ENCODE assay signal across 38 cellular contexts in the genomic region with DNA sequence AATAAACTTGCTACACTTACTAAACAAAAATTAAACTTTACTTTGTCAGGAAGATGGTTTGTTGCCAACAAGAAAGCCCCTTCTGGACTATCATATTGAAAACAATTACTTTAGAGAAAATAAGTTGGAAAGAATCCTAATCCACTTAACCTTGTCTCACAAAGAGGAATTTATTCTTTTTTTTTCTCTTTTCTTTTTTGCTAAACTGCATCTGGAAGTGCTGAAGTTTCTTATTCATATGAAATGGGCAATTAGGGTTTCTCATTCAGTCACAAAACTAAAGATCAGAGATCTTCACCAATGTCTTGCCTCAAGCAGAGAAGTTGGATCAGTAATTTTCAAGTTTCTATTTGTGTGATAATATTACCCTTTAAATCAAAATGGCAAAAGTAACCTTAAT.
"Had no signal": no experiment of that assay in that cellular context is flagged by ENCODE, and none has a peak within 500 bp of the region (broad histone marks: within the 10 kb centered on the region; RNA-seq: fewer than 3 reads in every experiment).

No MANE protein-coding gene starts in this region.

- ATAC-seq: activated naive CD4-positive, alpha-beta T cell treated with anti-CD3 and anti-CD28 coated beads, Interleukin-2, amount 50 U/mL, for 72 hours; activated naive CD8-positive, alpha-beta T cell treated with anti-CD3 and anti-CD28 coated beads, Interleukin-2, amount 50 U/mL, for 24 hours; activated T-cell treated with anti-CD3 and anti-CD28 coated beads, Interleukin-2, amount 50 U/mL, for 4 hours; activated T-cell treated with anti-CD3 and anti-CD28 coated beads, Interleukin-2, amount 50 U/mL, for 72 hours; activated T-helper 17 cell treated with anti-CD3 and anti-CD28 coated beads, Interleukin-2, amount 50 U/mL, for 72 hours; body of pancreas had no signal

- H3K27me3 Mint-ChIP-seq: activated naive CD4-positive, alpha-beta T cell treated with anti-CD3 and anti-CD28 coated beads, Interleukin-2, amount 10 ng/mL, durations not matched to agents 7 days and 5 days; activated naive CD4-positive, alpha-beta T cell treated with anti-CD3 and anti-CD28 coated beads, Interleukin-2, amount 50 U/mL, for 24 hours; activated naive CD8-positive, alpha-beta T cell; activated naive CD8-positive, alpha-beta T cell treated with anti-CD3 and anti-CD28 coated beads for 36 hours; activated naive CD8-positive, alpha-beta T cell treated with anti-CD3 and anti-CD28 coated beads, Interleukin-2, amount 10 ng/mL, durations not matched to agents 7 days and 5 days; activated naive CD8-positive, alpha-beta T cell treated with anti-CD3 and anti-CD28 coated beads, Interleukin-2, amount 50 U/mL, for 24 hours; activated T-helper 17 cell treated with anti-CD3 and anti-CD28 coated beads, Interleukin-2, amount 50 U/mL, for 72 hours; brain; central memory CD8-positive, alpha-beta T cell had no signal

- H3K27ac ChIP-seq: adrenal gland, ascending aorta, body of pancreas, brain microvascular endothelial cell, breast epithelium, cardiac muscle cell had no signal

- H3K27me3 ChIP-seq: adrenal gland, ascending aorta, body of pancreas, brain microvascular endothelial cell, cardiac muscle cell had no signal

- H3K9me3 Mint-ChIP-seq: activated naive CD4-positive, alpha-beta T cell treated with anti-CD3 and anti-CD28 coated beads for 36 hours; activated naive CD4-positive, alpha-beta T cell treated with anti-CD3 and anti-CD28 coated beads, Interleukin-2, amount 10 ng/mL, durations not matched to agents 7 days and 5 days; activated naive CD4-positive, alpha-beta T cell treated with anti-CD3 and anti-CD28 coated beads, Interleukin-2, amount 50 U/mL, for 24 hours; activated naive CD4-positive, alpha-beta T cell treated with anti-CD3 and anti-CD28 coated beads, Interleukin-2, amount 50 U/mL, for 72 hours; activated naive CD8-positive, alpha-beta T cell treated with anti-CD3 and anti-CD28 coated beads for 36 hours; activated naive CD8-positive, alpha-beta T cell treated with anti-CD3 and anti-CD28 coated beads, Interleukin-2, amount 10 ng/mL, durations not matched to agents 7 days and 5 days; activated naive CD8-positive, alpha-beta T cell treated with anti-CD3 and anti-CD28 coated beads, Interleukin-2, amount 50 U/mL, for 24 hours; activated T-cell treated with anti-CD3 and anti-CD28 coated beads, Interleukin-2, amount 50 U/mL, for 24 hours; activated T-cell treated with anti-CD3 and anti-CD28 coated beads, Interleukin-2, amount 50 U/mL, for 4 hours; activated T-cell treated with anti-CD3 and anti-CD28 coated beads, Interleukin-2, amount 50 U/mL, for 72 hours; activated T-helper 1 cell treated with anti-CD3 and anti-CD28 coated beads, Interleukin-12 subunit alpha, Interleukin-12 subunit beta, Interleukin-2, Interleukin-4 antibody, amounts not matched to agents 30 ng/mL and 10 ng/mL and 1 ng/mL, durations not matched to agents 14 hours and 24 hours and 36 hours; activated T-helper 17 cell treated with anti-CD3 and anti-CD28 coated beads, Interleukin-2, amount 50 U/mL, for 72 hours; activated T-helper 2 cell treated with anti-CD3 and anti-CD28 coated beads, Interferon-gamma antibody, Interleukin-2, Interleukin-4, amounts not matched to agents 10 μg/mL and 5 μg/mL and 100 μg/mL, durations not matched to agents 14 hours and 24 hours and 36 hours; central memory CD8-positive, alpha-beta T cell had no signal

- H3K4me3 Mint-ChIP-seq: activated naive CD4-positive, alpha-beta T cell treated with anti-CD3 and anti-CD28 coated beads for 36 hours; activated naive CD4-positive, alpha-beta T cell treated with anti-CD3 and anti-CD28 coated beads, Interleukin-2, amount 10 ng/mL, durations not matched to agents 7 days and 5 days; activated naive CD4-positive, alpha-beta T cell treated with anti-CD3 and anti-CD28 coated beads, Interleukin-2, amount 50 U/mL, for 24 hours; activated naive CD8-positive, alpha-beta T cell; activated naive CD8-positive, alpha-beta T cell treated with anti-CD3 and anti-CD28 coated beads for 36 hours; activated naive CD8-positive, alpha-beta T cell treated with anti-CD3 and anti-CD28 coated beads, Interleukin-2, amount 10 ng/mL, durations not matched to agents 7 days and 5 days; activated naive CD8-positive, alpha-beta T cell treated with anti-CD3 and anti-CD28 coated beads, Interleukin-2, amount 50 U/mL, for 24 hours; activated T-cell treated with anti-CD3 and anti-CD28 coated beads, Interleukin-2, amount 50 U/mL, for 24 hours; activated T-cell treated with anti-CD3 and anti-CD28 coated beads, Interleukin-2, amount 50 U/mL, for 4 hours; activated T-cell treated with anti-CD3 and anti-CD28 coated beads, Interleukin-2, amount 50 U/mL, for 72 hours; activated T-helper 1 cell treated with anti-CD3 and anti-CD28 coated beads, Interleukin-12 subunit alpha, Interleukin-12 subunit beta, Interleukin-2, Interleukin-4 antibody, amounts not matched to agents 30 ng/mL and 10 ng/mL and 1 ng/mL, durations not matched to agents 14 hours and 24 hours and 36 hours; activated T-helper 17 cell treated with anti-CD3 and anti-CD28 coated beads, Interleukin-2, amount 50 U/mL, for 72 hours; brain; central memory CD8-positive, alpha-beta T cell had no signal

- H3K27ac Mint-ChIP-seq: activated naive CD4-positive, alpha-beta T cell treated with anti-CD3 and anti-CD28 coated beads for 36 hours; activated naive CD4-positive, alpha-beta T cell treated with anti-CD3 and anti-CD28 coated beads, Interleukin-2, amount 10 ng/mL, durations not matched to agents 7 days and 5 days; activated naive CD4-positive, alpha-beta T cell treated with anti-CD3 and anti-CD28 coated beads, Interleukin-2, amount 50 U/mL, for 24 hours; activated naive CD4-positive, alpha-beta T cell treated with anti-CD3 and anti-CD28 coated beads, Interleukin-2, amount 50 U/mL, for 72 hours; activated naive CD8-positive, alpha-beta T cell; activated naive CD8-positive, alpha-beta T cell treated with anti-CD3 and anti-CD28 coated beads for 36 hours; activated naive CD8-positive, alpha-beta T cell treated with anti-CD3 and anti-CD28 coated beads, Interleukin-2, amount 10 ng/mL, durations not matched to agents 7 days and 5 days; activated naive CD8-positive, alpha-beta T cell treated with anti-CD3 and anti-CD28 coated beads, Interleukin-2, amount 50 U/mL, for 24 hours; activated T-cell treated with anti-CD3 and anti-CD28 coated beads, Interleukin-2, amount 50 U/mL, for 24 hours; activated T-cell treated with anti-CD3 and anti-CD28 coated beads, Interleukin-2, amount 50 U/mL, for 72 hours; activated T-helper 1 cell treated with anti-CD3 and anti-CD28 coated beads, Interleukin-12 subunit alpha, Interleukin-12 subunit beta, Interleukin-2, Interleukin-4 antibody, amounts not matched to agents 30 ng/mL and 10 ng/mL and 1 ng/mL, durations not matched to agents 14 hours and 24 hours and 36 hours; activated T-helper 17 cell treated with anti-CD3 and anti-CD28 coated beads, Interleukin-2, amount 50 U/mL, for 72 hours; activated T-helper 2 cell treated with anti-CD3 and anti-CD28 coated beads, Interferon-gamma antibody, Interleukin-2, Interleukin-4, amounts not matched to agents 10 μg/mL and 5 μg/mL and 100 μg/mL, durations not matched to agents 14 hours and 24 hours and 36 hours; brain had no signal

- H3K4me1 Mint-ChIP-seq: activated naive CD4-positive, alpha-beta T cell treated with anti-CD3 and anti-CD28 coated beads, Interleukin-2, amount 10 ng/mL, durations not matched to agents 7 days and 5 days; activated naive CD4-positive, alpha-beta T cell treated with anti-CD3 and anti-CD28 coated beads, Interleukin-2, amount 50 U/mL, for 24 hours; activated naive CD8-positive, alpha-beta T cell treated with anti-CD3 and anti-CD28 coated beads for 36 hours; activated naive CD8-positive, alpha-beta T cell treated with anti-CD3 and anti-CD28 coated beads, Interleukin-2, amount 10 ng/mL, durations not matched to agents 7 days and 5 days; activated naive CD8-positive, alpha-beta T cell treated with anti-CD3 and anti-CD28 coated beads, Interleukin-2, amount 50 U/mL, for 24 hours; activated T-helper 17 cell treated with anti-CD3 and anti-CD28 coated beads, Interleukin-2, amount 50 U/mL, for 72 hours; brain; central memory CD8-positive, alpha-beta T cell had no signal

- H3K36me3 Mint-ChIP-seq: activated naive CD4-positive, alpha-beta T cell treated with anti-CD3 and anti-CD28 coated beads, Interleukin-2, amount 10 ng/mL, durations not matched to agents 7 days and 5 days; activated naive CD4-positive, alpha-beta T cell treated with anti-CD3 and anti-CD28 coated beads, Interleukin-2, amount 50 U/mL, for 24 hours; activated naive CD4-positive, alpha-beta T cell treated with anti-CD3 and anti-CD28 coated beads, Interleukin-2, amount 50 U/mL, for 72 hours; activated naive CD8-positive, alpha-beta T cell; activated naive CD8-positive, alpha-beta T cell treated with anti-CD3 and anti-CD28 coated beads for 36 hours; activated naive CD8-positive, alpha-beta T cell treated with anti-CD3 and anti-CD28 coated beads, Interleukin-2, amount 10 ng/mL, durations not matched to agents 7 days and 5 days; brain had no signal

- H3K36me3 ChIP-seq: adrenal gland, ascending aorta, brain microvascular endothelial cell, breast epithelium, cardiac muscle cell had no signal

- H3K4me1 ChIP-seq: adrenal gland, ascending aorta, body of pancreas, breast epithelium had no signal

- DNase-seq: activated effector memory CD4-positive, alpha-beta T cell treated with anti-CD3 and anti-CD28 coated beads, Interleukin-2, amount 50 U/mL, for 16 hours; activated effector memory CD4-positive, alpha-beta T cell treated with Interleukin-2 at 50 U/mL for 16 hours; activated gamma-delta T cell; activated gamma-delta T cell treated with Interleukin-2 at 50 U/mL for 16 hours; activated naive CD4-positive, alpha-beta T cell; activated naive CD4-positive, alpha-beta T cell treated with anti-CD3 and anti-CD28 coated beads for 36 hours; activated naive CD4-positive, alpha-beta T cell treated with anti-CD3 and anti-CD28 coated beads, Interleukin-2, amount 10 ng/mL, durations not matched to agents 7 days and 5 days; activated naive CD4-positive, alpha-beta T cell treated with anti-CD3 and anti-CD28 coated beads, Interleukin-2, amount 50 U/mL, for 16 hours; activated naive CD4-positive, alpha-beta T cell treated with Interleukin-2 at 50 U/mL for 16 hours; activated naive CD8-positive, alpha-beta T cell treated with anti-CD3 and anti-CD28 coated beads for 36 hours; activated naive CD8-positive, alpha-beta T cell treated with anti-CD3 and anti-CD28 coated beads, Interleukin-2, amount 10 ng/mL, durations not matched to agents 7 days and 5 days; activated naive CD8-positive, alpha-beta T cell treated with anti-CD3 and anti-CD28 coated beads, Interleukin-2, amount 50 U/mL, for 24 hours; activated T-cell treated with anti-CD3 and anti-CD28 coated beads, Interleukin-2, amount 50 U/mL, for 1 hour; activated T-cell treated with anti-CD3 and anti-CD28 coated beads, Interleukin-2, amount 50 U/mL, for 24 hours; activated T-cell treated with anti-CD3 and anti-CD28 coated beads, Interleukin-2, amount 50 U/mL, for 4 hours; activated T-cell treated with anti-CD3 and anti-CD28 coated beads, Interleukin-2, amount 50 U/mL, for 48 hours; activated T-cell treated with anti-CD3 and anti-CD28 coated beads, Interleukin-2, amount 50 U/mL, for 72 hours; adrenal gland; amniotic stem cell; amygdala; anterior cingulate cortex; aorta; body of pancreas; brain microvascular endothelial cell; caudate nucleus; central memory CD4-positive, alpha-beta T cell; cerebellar nuclear complex had no signal

- H3K4me3 ChIP-seq: adrenal gland, ascending aorta, body of pancreas, breast epithelium, cardiac muscle cell had no signal
